1 cellular context compared by ENCODE assay signal in genomic region chr14:75418779-75419768, GRCh38.
A peak's percentile ranks its signal among the peaks of the same experiment; 100 is the strongest.
TF ChIP-seq lines count a peak whose summit lies in the region.

No MANE protein-coding gene starts in this region.

TF ChIP-seq in H1, 55 proteins besides CTCF, POLR2A, EP300 and RAD21 (continued from another document):
- TF ChIP-seq FOSL1 (IDR thresholded peaks at IDR 0.05; ENCODE audit: insufficient read depth, low read depth, low read length) (no peak), TAF7 (optimal IDR thresholded peaks at IDR 0.05; ENCODE audit: borderline replicate concordance, low read depth, low read length) (no peak), BCL11A (IDR thresholded peaks at IDR 0.05; ENCODE audit: low read depth in 2 of 2, low read length in 2 of 2) (no peak), RXRA (IDR thresholded peaks at IDR 0.05; ENCODE audit: insufficient read depth, low read depth, low read length) (0 out of 2 replicates have a peak, but pooled peaks have one; percentile 23), BACH1 (IDR thresholded peaks at IDR 0.05; ENCODE audit: low read length) (0 out of 2 replicates have a peak, but pooled peaks have one; percentile 13), JUN (IDR thresholded peaks at IDR 0.05; ENCODE audit: low read depth, low read length) (no peak), GTF2F1 (IDR thresholded peaks at IDR 0.05; ENCODE audit: borderline replicate concordance, low read depth, low read length) (no peak), JUND (IDR thresholded peaks at IDR 0.05; ENCODE audit: low read length) (peak; percentile 19; the same call in 1 of the 2 replicates), CBX5 (IDR thresholded peaks at IDR 0.05; ENCODE audit: low read depth, low read length) (no peak), MAX (IDR thresholded peaks at IDR 0.05) (0 out of 2 replicates have a peak, but pooled peaks have one; percentile 34), SAP30 (IDR thresholded peaks at IDR 0.05; ENCODE audit: insufficient read depth, insufficient replicate concordance, low read length) (no peak), MAFK (IDR thresholded peaks at IDR 0.05; ENCODE audit: low read depth, low read length) (no peak; the same call in 1 of the 2 replicates), TBP (IDR thresholded peaks at IDR 0.05; ENCODE audit: low read depth, low read length) (peak; percentile 21; the same call in 1 of the 2 replicates), ASH2L (IDR thresholded peaks at IDR 0.05; ENCODE audit: low read length) (peak; percentile 67), ZNF274 (IDR thresholded peaks at IDR 0.05; ENCODE audit: borderline replicate concordance, extremely low read depth, low read length) (no peak), EGR1 (IDR thresholded peaks at IDR 0.05; ENCODE audit: borderline replicate concordance, low read depth, low read length) (peak; percentile 82), TEAD4 (IDR thresholded peaks at IDR 0.05; ENCODE audit: low read depth, low read length) (peak; percentile 53; the same call in 1 of the 2 replicates), SP2 (IDR thresholded peaks at IDR 0.05; ENCODE audit: low read length) (no peak), E2F6 (IDR thresholded peaks at IDR 0.05) (no peak), CBX8 (IDR thresholded peaks at IDR 0.05; ENCODE audit: borderline replicate concordance, low read depth, low read length) (no peak), SIN3A (conservative IDR thresholded peaks at IDR 0.05 in 1 of 2, IDR thresholded peaks at IDR 0.05 in 1 of 2; ENCODE audit: low read depth in 1 of 2, low read length in 2 of 2) (no peak), SUZ12 (IDR thresholded peaks at IDR 0.05; ENCODE audit: low read length) (no peak), SIX5 (IDR thresholded peaks at IDR 0.05; ENCODE audit: low read depth, low read length) (no peak), KDM5A (IDR thresholded peaks at IDR 0.05; ENCODE audit: low read length) (no peak), KDM1A (IDR thresholded peaks at IDR 0.05; ENCODE audit: borderline replicate concordance, low read length) (no peak), YY1 (IDR thresholded peaks at IDR 0.05; ENCODE audit: low read depth, low read length) (peak; percentile 54; the same call in 1 of the 2 replicates), SP1 (IDR thresholded peaks at IDR 0.05; ENCODE audit: low read depth, low read length) (peak; percentile 98), POLR2AphosphoS5 (IDR thresholded peaks at IDR 0.05; ENCODE audit: low read depth, low read length) (no peak), KDM4A (IDR thresholded peaks at IDR 0.05; ENCODE audit: low read depth, low read length, severe bottlenecking) (no peak), NANOG (IDR thresholded peaks at IDR 0.05; ENCODE audit: insufficient read depth, low read depth, low read length, poor library complexity, severe bottlenecking) (no peak), SIRT6 (IDR thresholded peaks at IDR 0.05; ENCODE audit: low read length) (no peak)
